12 cellular contexts compared by ENCODE assay signal in genomic region chr2:64063454-64063853, GRCh38. TPM values are rescaled to one million over a fixed set of nuclear protein-coding genes. Genes with fewer than 3 reads are reported as not detected.
DNase-seq lines count a peak whose midpoint lies in the region; ATAC-seq and TF ChIP-seq lines count a peak whose summit lies in the region.
"Had no signal": no experiment of that assay in that cellular context is flagged by ENCODE, and none has a peak within 500 bp of the region (broad histone marks: within the 10 kb centered on the region; RNA-seq: fewer than 3 reads in every experiment).

No MANE protein-coding gene starts in this region.

- no peak for DNase-seq in left ventricle myocardium inferior
- no peak for DNase-seq in left cardiac atrium
- no peak for DNase-seq in brain microvascular endothelial cell
- DNase-seq in mesenchymal stem cell: no peak
- no peak for DNase-seq in NCI-H226
- DNase-seq in NCI-H345 (lab: John Stamatoyannopoulos, UW): no peak
- DNase-seq in NCI-H2196 (lab: John Stamatoyannopoulos, UW; ENCODE audit: unreplicated experiment): no peak
- DNase-seq: activated T-cell treated with anti-CD3 and anti-CD28 coated beads, Interleukin-2, amount 50 U/mL, for 1 hour; cortex of kidney; stimulated activated CD4-positive, alpha-beta T cell treated with anti-CD3 and anti-CD28 coated beads, Interleukin-4, amount 100 ng/mL, for 1 hour had no signal

- H2BK5ac ChIP-seq in mesenchymal stem cell (ENCODE audit: low read depth, low read length, poor library complexity, severe bottlenecking): no peak overlapping the region

- peaks cover 5% of the 10 kb centered on the region for H3K27me3 ChIP-seq in left ventricle myocardium inferior (ENCODE audit: low read depth)
- no peaks in the 10 kb centered on the region for H3K27me3 ChIP-seq in brain microvascular endothelial cell (replicated peaks)
- no peaks in the 10 kb centered on the region for H3K27me3 ChIP-seq in mesenchymal stem cell (ENCODE audit: control insufficient read depth in 1 of 2, insufficient read depth in 1 of 2, low read length in 2 of 2)

- TF ChIP-seq CTCF in left ventricle myocardium inferior (IDR thresholded peaks at IDR 0.05; ENCODE audit: borderline replicate concordance) (no peak), brain microvascular endothelial cell (IDR thresholded peaks at IDR 0.05; ENCODE audit: low read depth, low read length, missing control alignments) (no peak)

- H3K4me1 ChIP-seq in left ventricle myocardium inferior (peaks cover 11% of the 10 kb centered on the region), mesenchymal stem cell (ENCODE audit: control insufficient read depth, insufficient read depth, low read depth, low read length) (no peaks in the 10 kb centered on the region)

- no peak overlapping the region for H4K91ac ChIP-seq in mesenchymal stem cell (ENCODE audit: low read length)

- in situ Hi-C loops in brain microvascular endothelial cell (cut with HindIII; ENCODE audit: low pct_ligation_motif_present, low sequenced_read_pairs): loop anchor here (25.0 kb wide), 2 partner anchors 149 to 424 kb away; no protein-coding TSS in a partner anchor

- H3K36me3 ChIP-seq in left ventricle myocardium inferior (no peaks in the 10 kb centered on the region), brain microvascular endothelial cell (replicated peaks) (no peaks in the 10 kb centered on the region), mesenchymal stem cell (ENCODE audit: control insufficient read depth in 1 of 2, insufficient read depth in 2 of 2, low read depth in 1 of 2, low read length in 2 of 2) (no peaks in the 10 kb centered on the region)
- H3K36me3 ChIP-seq: thoracic aorta had no signal

- no peaks in the 10 kb centered on the region for H3K79me1 ChIP-seq in mesenchymal stem cell (replicated peaks; ENCODE audit: low read length, poor library complexity, severe bottlenecking)

- ATAC-seq in left cardiac atrium: no peak
- no peak for ATAC-seq in GM18498 (IDR thresholded peaks at IDR 0.05; ENCODE audit: unreplicated experiment)

- H2AK5ac ChIP-seq in mesenchymal stem cell (ENCODE audit: low read length, severe bottlenecking): no peak overlapping the region

- no peak overlapping the region for H3K4ac ChIP-seq in mesenchymal stem cell (ENCODE audit: low read depth in 1 of 2, low read length in 2 of 2)

- peak overlapping the region; percentile 63 for H2AFZ ChIP-seq in mesenchymal stem cell (ENCODE audit: low read depth, low read length)

- no peak overlapping the region for H3K4me2 ChIP-seq in mesenchymal stem cell (ENCODE audit: low read length, poor library complexity, severe bottlenecking)

- no peak overlapping the region for H3K14ac ChIP-seq in mesenchymal stem cell (ENCODE audit: low read length in 2 of 2)

- H3K18ac ChIP-seq in mesenchymal stem cell (ENCODE audit: low read depth in 1 of 2, low read length in 2 of 2): no peak overlapping the region

- WGBS in mesenchymal stem cell: 98% methylated on average over 1 of the region's 3 CpGs

- H2BK120ac ChIP-seq in mesenchymal stem cell (ENCODE audit: low read depth, low read length): no peak overlapping the region

- H4K8ac ChIP-seq in mesenchymal stem cell (ENCODE audit: low read length): no peak overlapping the region

- intact Hi-C loops in left ventricle myocardium inferior (cut with micrococcal nuclease) (no loop called here), left cardiac atrium (cut with DNase I) (no loop called here)

- H3K4me3 ChIP-seq in left ventricle myocardium inferior (no peak overlapping the region), brain microvascular endothelial cell (ENCODE audit: low read depth, low read length) (no peak overlapping the region), mesenchymal stem cell (ENCODE audit: insufficient read depth in 1 of 2, low read depth in 1 of 2, low read length in 2 of 2) (no peak overlapping the region)

- H3K27ac ChIP-seq in left ventricle myocardium inferior (replicated peaks) (peak overlapping the region; percentile 79), brain microvascular endothelial cell (peak overlapping the region; percentile 92), mesenchymal stem cell (ENCODE audit: low read length, poor library complexity, severe bottlenecking) (peak overlapping the region; percentile 76)

- H3K23ac ChIP-seq in mesenchymal stem cell (ENCODE audit: low read length in 2 of 2): no peak overlapping the region

- no peaks in the 10 kb centered on the region for H3K9me3 ChIP-seq in left ventricle myocardium inferior (replicated peaks)
- H3K9me3 ChIP-seq in mesenchymal stem cell (ENCODE audit: control insufficient read depth, low read length): no peaks in the 10 kb centered on the region
- H3K9me3 ChIP-seq: thoracic aorta had no signal

- no peak overlapping the region for H2BK15ac ChIP-seq in mesenchymal stem cell (ENCODE audit: low read depth, poor library complexity, severe bottlenecking)

- H2BK12ac ChIP-seq in mesenchymal stem cell (ENCODE audit: low read length in 2 of 2): no peak overlapping the region

- H3K9ac ChIP-seq in mesenchymal stem cell (ENCODE audit: low read length): peak overlapping the region; percentile 73

RNA-seq across cellular contexts. Expression of gene VPS54, which starts 44.2 kb away (rescaled TPM):
- 9.9 TPM for total RNA-seq in left ventricle myocardium inferior
- total RNA-seq in left cardiac atrium: 10 to 100 TPM; 11.7 to 14.4 TPM
- 14.1 TPM for polyA plus RNA-seq in mesenchymal stem cell (2013, experiment 1 of 2)
- polyA plus RNA-seq in mesenchymal stem cell (2013, experiment 2 of 2): 15.1 TPM
